Comparison of ENCODE assay signal across 8 cellular contexts in the genomic region with DNA sequence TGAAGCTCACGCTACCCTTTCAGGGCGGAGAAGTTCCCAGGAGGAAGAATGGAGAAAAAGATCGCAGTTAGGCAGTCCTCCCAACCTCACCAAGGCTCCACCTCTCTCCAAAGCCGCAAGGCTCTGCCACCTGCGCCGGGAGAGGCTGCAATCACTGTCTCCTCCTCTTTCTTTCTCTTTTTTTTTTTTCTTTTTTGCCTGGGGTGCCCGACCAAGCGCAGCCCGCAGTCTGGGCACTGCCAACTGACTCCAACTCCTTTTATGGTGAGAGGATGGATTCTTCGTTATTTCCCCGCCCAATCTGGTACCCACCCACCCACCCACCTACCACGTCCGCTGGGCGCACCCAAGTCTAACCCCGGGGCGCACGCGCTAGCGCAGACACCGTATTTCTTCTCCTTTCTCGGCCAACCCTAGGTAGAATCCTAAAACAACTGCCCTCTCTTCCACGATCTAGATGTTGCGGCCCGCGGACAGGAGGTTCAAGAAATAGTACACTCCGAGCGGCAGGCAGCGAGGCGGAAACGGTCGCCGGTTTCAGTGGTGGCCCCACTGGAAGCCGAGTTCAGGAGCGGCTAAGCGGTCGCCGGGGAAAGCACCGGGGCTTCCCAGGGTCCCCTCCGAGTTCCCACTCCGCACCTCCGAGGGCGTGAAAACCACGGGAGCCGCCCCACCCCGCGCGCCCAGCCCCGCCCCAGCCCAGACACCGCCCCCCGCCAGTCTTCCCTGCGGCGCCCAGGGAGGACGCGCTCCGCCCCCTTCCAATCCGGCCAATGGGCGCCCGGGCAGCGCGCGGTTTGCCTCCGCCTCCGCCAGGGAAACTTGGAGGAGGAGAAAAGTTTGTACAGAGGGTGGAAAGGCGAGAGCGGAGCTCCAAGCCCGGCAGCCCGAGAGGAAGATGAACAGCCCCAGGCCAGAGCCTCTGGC. TPM values are rescaled to one million over a fixed set of nuclear protein-coding genes. Genes with fewer than 3 reads are reported as not detected.
DNase-seq lines count a peak whose midpoint lies in the region; ATAC-seq and TF ChIP-seq lines count a peak whose summit lies in the region.

A gene (plus strand): TSS at position 845 of the 927 bp plus-strand sequence. CDS start 1,079 bp downstream, outside the sequence.

- 1% methylated on average over 67 of the region's 67 CpGs for WGBS in esophagus, 2 donors

- peak; percentile 69 for ATAC-seq in GM21367 (IDR thresholded peaks at IDR 0.05; ENCODE audit: unreplicated experiment)

- H3K4me3 ChIP-seq in esophagus (ENCODE audit: low read depth in 1 of 2, low read length in 2 of 2) (peak within 1 kb of the TSS; percentile 63 to 74), muscle layer of colon (ENCODE audit: low read depth in 1 of 2, low read length in 2 of 2) (peak within 1 kb of the TSS; percentile 79 to 82)

- H3K9ac ChIP-seq in muscle layer of colon (ENCODE audit: low read length) = peak within 1 kb of the TSS; percentile 81

- H3K27me3 ChIP-seq in esophagus (ENCODE audit: control insufficient read depth in 1 of 2, insufficient read depth in 2 of 2, low read length in 2 of 2) (peaks cover 0 to 3% of the 10 kb centered on the region in 2 donors), muscle layer of colon (ENCODE audit: control insufficient read depth in 1 of 2, insufficient read depth in 2 of 2, low read length in 2 of 2) (peaks cover 0 to 7% of the 10 kb centered on the region in 2 donors)

- no peaks in the 10 kb centered on the region for H3K9me3 ChIP-seq in esophagus (ENCODE audit: control insufficient read depth in 2 of 2, insufficient read depth in 1 of 2, low read depth in 1 of 2, low read length in 1 of 2)
- no peaks in the 10 kb centered on the region for H3K9me3 ChIP-seq in muscle layer of colon (ENCODE audit: low read length)

- H3K4me1 ChIP-seq in esophagus (ENCODE audit: control insufficient read depth in 2 of 2, insufficient read depth in 2 of 2, low read length in 1 of 2) (peaks cover 4 to 14% of the 10 kb centered on the region in 2 donors), muscle layer of colon (ENCODE audit: insufficient read depth, low read length) (peaks cover 14% of the 10 kb centered on the region)

- H3K27ac ChIP-seq in esophagus (ENCODE audit: low read depth in 2 of 2, low read length in 1 of 2) (peak within 1 kb of the TSS; percentile 98), muscle layer of colon (ENCODE audit: low read depth, low read length) (peak within 1 kb of the TSS; percentile 91)

- DNase-seq in COLO829 (ENCODE audit: low spot score) = peak; percentile 87
- DNase-seq in HT1080 (ENCODE audit: low read depth) = peak; percentile 98
- peak; percentile 94 for DNase-seq in activated T-cell treated with anti-CD3 and anti-CD28 coated beads, Interleukin-2, amount 50 U/mL, for 1 hour
- peak; percentile 81 to 85 for DNase-seq in stimulated activated CD8-positive, alpha-beta memory T cell treated with anti-CD3 and anti-CD28 coated beads, Interleukin-7, amount 100 ng/mL, for 1 hour (ENCODE audit: low read depth in 2 of 2)

- no peaks in the 10 kb centered on the region for H3K36me3 ChIP-seq in esophagus (ENCODE audit: control insufficient read depth in 2 of 2, insufficient read depth in 2 of 2, low read length in 1 of 2)
- no peaks in the 10 kb centered on the region for H3K36me3 ChIP-seq in muscle layer of colon (ENCODE audit: insufficient read depth, low read length)

TF ChIP-seq in PFSK-1, 5 proteins besides CTCF, POLR2A, EP300 and RAD21:
- peak; percentile 80 for TF ChIP-seq POLR2AphosphoS5 (IDR thresholded peaks at IDR 0.05; ENCODE audit: low read depth, low read length)
- TF ChIP-seq, protein P1, sequence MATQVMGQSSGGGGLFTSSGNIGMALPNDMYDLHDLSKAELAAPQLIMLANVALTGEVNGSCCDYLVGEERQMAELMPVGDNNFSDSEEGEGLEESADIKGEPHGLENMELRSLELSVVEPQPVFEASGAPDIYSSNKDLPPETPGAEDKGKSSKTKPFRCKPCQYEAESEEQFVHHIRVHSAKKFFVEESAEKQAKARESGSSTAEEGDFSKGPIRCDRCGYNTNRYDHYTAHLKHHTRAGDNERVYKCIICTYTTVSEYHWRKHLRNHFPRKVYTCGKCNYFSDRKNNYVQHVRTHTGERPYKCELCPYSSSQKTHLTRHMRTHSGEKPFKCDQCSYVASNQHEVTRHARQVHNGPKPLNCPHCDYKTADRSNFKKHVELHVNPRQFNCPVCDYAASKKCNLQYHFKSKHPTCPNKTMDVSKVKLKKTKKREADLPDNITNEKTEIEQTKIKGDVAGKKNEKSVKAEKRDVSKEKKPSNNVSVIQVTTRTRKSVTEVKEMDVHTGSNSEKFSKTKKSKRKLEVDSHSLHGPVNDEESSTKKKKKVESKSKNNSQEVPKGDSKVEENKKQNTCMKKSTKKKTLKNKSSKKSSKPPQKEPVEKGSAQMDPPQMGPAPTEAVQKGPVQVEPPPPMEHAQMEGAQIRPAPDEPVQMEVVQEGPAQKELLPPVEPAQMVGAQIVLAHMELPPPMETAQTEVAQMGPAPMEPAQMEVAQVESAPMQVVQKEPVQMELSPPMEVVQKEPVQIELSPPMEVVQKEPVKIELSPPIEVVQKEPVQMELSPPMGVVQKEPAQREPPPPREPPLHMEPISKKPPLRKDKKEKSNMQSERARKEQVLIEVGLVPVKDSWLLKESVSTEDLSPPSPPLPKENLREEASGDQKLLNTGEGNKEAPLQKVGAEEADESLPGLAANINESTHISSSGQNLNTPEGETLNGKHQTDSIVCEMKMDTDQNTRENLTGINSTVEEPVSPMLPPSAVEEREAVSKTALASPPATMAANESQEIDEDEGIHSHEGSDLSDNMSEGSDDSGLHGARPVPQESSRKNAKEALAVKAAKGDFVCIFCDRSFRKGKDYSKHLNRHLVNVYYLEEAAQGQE (IDR thresholded peaks at IDR 0.05; ENCODE audit: insufficient read depth in 1 of 2, low read depth in 2 of 2, low read length in 2 of 2) = no peak
- TF ChIP-seq FOXP2 (optimal IDR thresholded peaks at IDR 0.05; ENCODE audit: borderline replicate concordance, extremely low read depth, extremely low read length, insufficient read depth) = peak; percentile 39
- TF ChIP-seq SIN3A (IDR thresholded peaks at IDR 0.05; ENCODE audit: borderline replicate concordance, insufficient read depth, low read length) = no peak
- TF ChIP-seq TAF1 (IDR thresholded peaks at IDR 0.05; ENCODE audit: borderline replicate concordance, insufficient read depth, low read length) = peak; percentile 56; the same call in 1 of the 2 replicates
TF ChIP-seq in PFSK-1: peak in this region for 3.

RNA-seq across cellular contexts. Expression of the gene that starts here (rescaled TPM):
- 4.8 and 9.2 TPM in 2 replicates for total RNA-seq in HT1080 (2014; rRNA removed; shearing (Covaris generic))
- polyA plus RNA-seq in HT1080 (2015; cell fraction: cytosol; rRNA removed) = 2.1 and 4.3 TPM in 2 replicates
- polyA plus RNA-seq in HT1080 (2015; cell fraction: nucleus; rRNA removed) = 3.6 TPM in 2 replicates
- 2.4 TPM for polyA plus RNA-seq in PFSK-1 (2012; ENCODE audit: insufficient read length, low read depth)
- polyA plus RNA-seq in esophagus = 1 to 10 TPM; 1.2 to 1.4 TPM

Comparison
In these comparisons a context has a peak if more than half of its experiments do, and no peak if none do; other contexts are left out.
1. Peak in every context shown above with its lines: DNase-seq, ATAC-seq, H3K4me3 ChIP-seq and H3K27ac ChIP-seq.